Comparison of ENCODE assay signal across 1 cellular context in the genomic region with DNA sequence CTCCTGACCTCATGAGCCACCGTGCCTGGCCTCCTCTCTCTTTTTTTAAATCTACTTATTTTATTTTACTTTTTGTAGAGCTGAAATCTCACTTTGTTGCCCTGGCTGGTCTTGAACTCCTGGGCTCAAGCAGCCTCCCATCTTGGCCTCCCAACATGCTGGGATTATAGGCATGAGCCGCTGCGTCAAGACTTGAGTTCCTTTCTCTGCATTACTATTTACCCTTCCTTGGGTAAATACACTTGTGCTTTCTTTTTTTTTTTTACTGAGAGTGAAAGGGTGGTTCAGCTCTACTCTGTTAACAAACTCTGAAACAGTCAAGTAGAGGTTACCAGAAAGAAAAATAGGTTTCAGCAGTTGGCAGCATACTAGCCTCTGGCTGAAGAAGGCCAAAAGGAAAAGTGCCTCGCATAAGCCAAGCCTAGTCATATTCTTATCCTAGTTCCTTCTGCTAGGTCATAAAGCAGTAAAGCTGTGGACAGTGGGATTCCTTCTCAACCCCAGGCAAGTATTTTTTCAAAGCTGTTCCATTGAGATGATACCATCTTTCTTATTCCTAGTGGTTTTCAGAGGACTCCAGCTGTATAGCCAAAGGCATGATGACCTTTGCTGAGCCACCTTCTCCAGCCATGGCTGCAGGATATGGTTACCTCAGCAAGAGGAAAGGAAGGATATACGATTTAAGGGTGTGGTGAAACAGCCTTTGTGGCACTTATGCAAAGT.
TF ChIP-seq lines count a peak whose summit lies in the region.

No MANE protein-coding gene starts in this region.

TF ChIP-seq in K562, 482 proteins besides CTCF, POLR2A, EP300 and RAD21 (continued from another document):
- TF ChIP-seq, protein P1, sequence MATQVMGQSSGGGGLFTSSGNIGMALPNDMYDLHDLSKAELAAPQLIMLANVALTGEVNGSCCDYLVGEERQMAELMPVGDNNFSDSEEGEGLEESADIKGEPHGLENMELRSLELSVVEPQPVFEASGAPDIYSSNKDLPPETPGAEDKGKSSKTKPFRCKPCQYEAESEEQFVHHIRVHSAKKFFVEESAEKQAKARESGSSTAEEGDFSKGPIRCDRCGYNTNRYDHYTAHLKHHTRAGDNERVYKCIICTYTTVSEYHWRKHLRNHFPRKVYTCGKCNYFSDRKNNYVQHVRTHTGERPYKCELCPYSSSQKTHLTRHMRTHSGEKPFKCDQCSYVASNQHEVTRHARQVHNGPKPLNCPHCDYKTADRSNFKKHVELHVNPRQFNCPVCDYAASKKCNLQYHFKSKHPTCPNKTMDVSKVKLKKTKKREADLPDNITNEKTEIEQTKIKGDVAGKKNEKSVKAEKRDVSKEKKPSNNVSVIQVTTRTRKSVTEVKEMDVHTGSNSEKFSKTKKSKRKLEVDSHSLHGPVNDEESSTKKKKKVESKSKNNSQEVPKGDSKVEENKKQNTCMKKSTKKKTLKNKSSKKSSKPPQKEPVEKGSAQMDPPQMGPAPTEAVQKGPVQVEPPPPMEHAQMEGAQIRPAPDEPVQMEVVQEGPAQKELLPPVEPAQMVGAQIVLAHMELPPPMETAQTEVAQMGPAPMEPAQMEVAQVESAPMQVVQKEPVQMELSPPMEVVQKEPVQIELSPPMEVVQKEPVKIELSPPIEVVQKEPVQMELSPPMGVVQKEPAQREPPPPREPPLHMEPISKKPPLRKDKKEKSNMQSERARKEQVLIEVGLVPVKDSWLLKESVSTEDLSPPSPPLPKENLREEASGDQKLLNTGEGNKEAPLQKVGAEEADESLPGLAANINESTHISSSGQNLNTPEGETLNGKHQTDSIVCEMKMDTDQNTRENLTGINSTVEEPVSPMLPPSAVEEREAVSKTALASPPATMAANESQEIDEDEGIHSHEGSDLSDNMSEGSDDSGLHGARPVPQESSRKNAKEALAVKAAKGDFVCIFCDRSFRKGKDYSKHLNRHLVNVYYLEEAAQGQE (CRISPR knock-in tag; IDR thresholded peaks at IDR 0.05; ENCODE audit: low read depth): no peak
- TF ChIP-seq CEBPG (CRISPR knock-in tag; IDR thresholded peaks at IDR 0.05) (no peak), CEBPG (tag; conservative IDR thresholded peaks at IDR 0.05 in 1 of 2, IDR thresholded peaks at IDR 0.05 in 1 of 2) (no peak), CHD4 (IDR thresholded peaks at IDR 0.05; ENCODE audit: insufficient read depth, insufficient replicate concordance, low read depth, low read length, poor library complexity, severe bottlenecking) (no peak)
